Comparison of ENCODE assay signal across 8 cellular contexts in the genomic region with DNA sequence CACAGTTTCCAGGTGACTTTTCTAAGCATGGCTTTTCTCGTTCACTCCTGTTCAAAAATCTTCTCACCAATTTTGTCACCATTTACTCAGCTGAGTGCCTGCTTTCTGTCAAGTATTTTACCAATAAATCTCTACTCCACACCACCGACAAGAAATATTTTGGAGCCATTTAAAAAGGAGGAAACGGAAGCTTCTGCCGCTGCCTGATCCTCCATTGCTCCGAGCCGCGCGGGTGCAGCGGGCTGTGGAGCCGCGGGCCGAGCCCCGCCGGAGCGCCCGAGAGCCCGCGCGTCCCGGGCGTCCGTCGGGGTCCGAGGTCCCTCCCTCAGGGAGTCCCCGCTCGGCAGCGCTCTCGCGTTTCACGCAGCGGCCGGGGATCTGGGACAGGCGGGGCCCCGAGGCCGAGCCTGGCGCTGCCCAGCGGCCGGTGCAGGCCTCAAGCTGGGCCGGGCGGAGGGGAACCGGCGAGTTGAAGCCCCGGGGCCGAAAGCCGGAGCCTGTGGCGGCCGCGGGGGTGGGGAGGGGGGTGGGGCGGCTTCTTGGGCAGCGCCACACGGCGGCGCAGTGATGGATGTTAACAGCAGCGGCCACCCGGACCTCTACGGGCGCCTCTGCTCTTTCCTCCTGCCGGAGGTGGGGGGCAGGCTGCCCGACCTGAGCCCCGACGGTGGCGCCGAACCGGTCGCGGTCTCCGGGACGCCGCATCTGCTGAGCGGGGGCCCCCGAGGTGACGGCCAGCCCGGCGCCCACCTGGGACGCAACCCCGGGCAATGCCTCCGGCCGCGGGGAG. TPM values are rescaled to one million over a fixed set of nuclear protein-coding genes. Genes with fewer than 3 reads are reported as not detected.
A peak's percentile ranks its signal among the peaks of the same experiment; 100 is the strongest.
DNase-seq lines count a peak whose midpoint lies in the region; ATAC-seq and TF ChIP-seq lines count a peak whose summit lies in the region.

No MANE protein-coding gene starts in this region.

- ATAC-seq in GM18868 (IDR thresholded peaks at IDR 0.05; ENCODE audit: unreplicated experiment), result peak; percentile 26
- no peak for ATAC-seq in GM21576 (IDR thresholded peaks at IDR 0.05; ENCODE audit: unreplicated experiment)

- peak overlapping the region; percentile 55 to 91 (median 82) for H3K4me3 ChIP-seq in dorsolateral prefrontal cortex

- peak; percentile 71 for DNase-seq in AG08395 (ENCODE audit: low spot score)
- peak; percentile 67 for DNase-seq in NAMALWA (ENCODE audit: low spot score)
- DNase-seq in activated CD4-positive, alpha-beta T cell treated with anti-CD3 and anti-CD28 coated beads for 48 hours, result peak; percentile 45
- peak in 8 of 10 donors; percentile 26 to 69 (median 49) for DNase-seq in dorsolateral prefrontal cortex
- DNase-seq in left kidney (ENCODE audit: low read depth, low spot score), result peak; percentile 86
- peak; percentile 37 for DNase-seq in stimulated activated CD4-positive, alpha-beta T cell treated with anti-CD3 and anti-CD28 coated beads, Interleukin-4, amount 100 ng/mL, for 1 hour

- intact Hi-C loops in dorsolateral prefrontal cortex (cut with DNase I), result loop anchor here (5.0 kb wide), 4 partner anchors 41 to 189 kb away; a partner anchor contains a TSS

- H3K27ac ChIP-seq in dorsolateral prefrontal cortex, result peak overlapping the region; percentile 51 to 97 (median 92)

- H3K27me3 ChIP-seq in dorsolateral prefrontal cortex, result no peaks in the 10 kb centered on the region

- peak; percentile 12 to 74 (median 56) for TF ChIP-seq CTCF in dorsolateral prefrontal cortex (IDR thresholded peaks at IDR 0.05 in 54 of 56, conservative IDR thresholded peaks at IDR 0.05 in 2 of 56; ENCODE audit: low read depth in 1 of 56, partially characterized antibody in 56 of 56)

RNA-seq across cellular contexts. Expression of a gene that starts 1.1 kb away (rescaled TPM):
- total RNA-seq in dorsolateral prefrontal cortex, result 10 to 100 TPM; 24.8 to 61.5 (median 37.8) TPM

RNA-seq across cellular contexts. Expression of a gene that starts 43.1 kb away (rescaled TPM):
- total RNA-seq in dorsolateral prefrontal cortex, result 100 to 1,000 TPM in 11 of 120 experiments, 10 to 100 TPM in 109; 32.8 to 110 (median 78.5) TPM

RNA-seq across cellular contexts. Expression of a gene that starts 49.2 kb away (rescaled TPM):
- under 1 TPM in 2 of 120 experiments, not detected in 118; 0.45 to 0.73 TPM for total RNA-seq in dorsolateral prefrontal cortex
